ENCODE assay signal across 1 cellular context in genomic region chr2:154507186-154507585, GRCh38.
TF ChIP-seq lines count a peak whose summit lies in the region.

No MANE protein-coding gene starts in this region.

TF ChIP-seq in WTC11, 78 proteins besides CTCF, POLR2A, EP300 and RAD21 (continued from another document):
- TF ChIP-seq PRDM15 (CRISPR knock-in tag; IDR thresholded peaks at IDR 0.05) (no peak), USF2 (CRISPR knock-in tag; IDR thresholded peaks at IDR 0.05) (no peak), RELA (CRISPR knock-in tag; IDR thresholded peaks at IDR 0.05; ENCODE audit: borderline replicate concordance) (no peak), HMGA2 (CRISPR knock-in tag; IDR thresholded peaks at IDR 0.05) (no peak), ZNF138 (CRISPR knock-in tag; conservative IDR thresholded peaks at IDR 0.05) (no peak), ESRRA (CRISPR knock-in tag; IDR thresholded peaks at IDR 0.05; ENCODE audit: borderline replicate concordance) (no peak), ZNF512 (CRISPR knock-in tag; IDR thresholded peaks at IDR 0.05; ENCODE audit: borderline replicate concordance) (no peak), ZNF416 (CRISPR knock-in tag; IDR thresholded peaks at IDR 0.05) (no peak), JUN (CRISPR knock-in tag; IDR thresholded peaks at IDR 0.05) (no peak), OVOL2 (CRISPR knock-in tag; IDR thresholded peaks at IDR 0.05; ENCODE audit: borderline replicate concordance) (no peak), CREB1 (CRISPR knock-in tag; IDR thresholded peaks at IDR 0.05) (no peak), FOXJ3 (CRISPR knock-in tag; IDR thresholded peaks at IDR 0.05; ENCODE audit: borderline replicate concordance) (no peak)
